10 cellular contexts compared by ENCODE assay signal in the genomic region with DNA sequence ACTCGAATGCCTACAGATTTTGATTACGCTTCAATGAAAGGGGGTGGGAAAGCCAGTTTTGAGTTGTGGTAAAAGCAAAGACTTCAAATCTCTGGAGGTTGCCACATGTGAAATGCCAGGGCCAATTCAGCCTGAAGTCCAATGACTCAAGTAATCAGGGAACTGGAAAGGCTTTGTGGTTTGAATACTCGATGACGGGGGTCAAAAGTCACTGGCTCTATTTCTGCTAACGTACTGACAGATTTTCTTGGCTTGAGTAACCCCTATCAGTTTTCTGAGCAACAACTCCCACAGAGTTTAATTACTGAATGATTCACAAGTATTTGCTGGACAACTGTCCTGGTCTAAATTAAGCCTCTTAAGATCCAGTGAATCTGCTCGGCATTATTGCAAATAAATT.
A peak's percentile ranks its signal among the peaks of the same experiment; 100 is the strongest.
DNase-seq lines count a peak whose midpoint lies in the region; TF ChIP-seq lines count a peak whose summit lies in the region.
"Had no signal": no experiment of that assay in that cellular context is flagged by ENCODE, and none has a peak within 500 bp of the region (broad histone marks: within the 10 kb centered on the region; RNA-seq: fewer than 3 reads in every experiment).

No MANE protein-coding gene starts in this region.

- no peaks in the 10 kb centered on the region for H3K27me3 Mint-ChIP-seq in endothelial cell (ENCODE audit: unreplicated experiment)
- no peaks in the 10 kb centered on the region for H3K27me3 Mint-ChIP-seq in nephron progenitor cell (ENCODE audit: low read depth, poor library complexity)

- H3K4me1 Mint-ChIP-seq in endothelial cell (ENCODE audit: unreplicated experiment) = peaks cover 23% of the 10 kb centered on the region
- peaks cover 41% of the 10 kb centered on the region for H3K4me1 Mint-ChIP-seq in nephron progenitor cell

- H3K4me1 ChIP-seq in esophagus squamous epithelium = peaks cover 0 to 7% (median 2%) of the 10 kb centered on the region in 3 donors

- H3K36me3 ChIP-seq in esophagus squamous epithelium = peaks cover 0 to 78% (median 0%) of the 10 kb centered on the region in 3 donors
- H3K36me3 ChIP-seq: WERI-Rb-1 had no signal

- intact Hi-C loops in esophagus squamous epithelium (cut with DNase I) = no loop called here

- TF ChIP-seq CTCF in endothelial cell (IDR thresholded peaks at IDR 0.05; ENCODE audit: unreplicated experiment) (no peak), nephron progenitor cell (IDR thresholded peaks at IDR 0.05) (no peak), GM10266 (IDR thresholded peaks at IDR 0.05; ENCODE audit: control insufficient read depth, insufficient read depth, low read depth, missing control alignments) (no peak), esophagus squamous epithelium (IDR thresholded peaks at IDR 0.05) (no peak)

- no peaks in the 10 kb centered on the region for H3K9me3 ChIP-seq in esophagus squamous epithelium

- TF ChIP-seq POLR2A in esophagus squamous epithelium (IDR thresholded peaks at IDR 0.05) = no peak

- peak overlapping the region in 1 of 4 donors; percentile 13 for H3K27ac ChIP-seq in esophagus squamous epithelium
- H3K27ac ChIP-seq: WERI-Rb-1 had no signal

- H3K4me3 ChIP-seq in esophagus squamous epithelium = no peak overlapping the region

- H3K4me3 Mint-ChIP-seq in endothelial cell (ENCODE audit: unreplicated experiment) (no peak overlapping the region), nephron progenitor cell (peak overlapping the region; percentile 31)

- WGBS in esophagus squamous epithelium, 2 donors = 64 to 81% methylated on average over 6 of the region's 6 CpGs

- H3K27me3 ChIP-seq in esophagus squamous epithelium = no peaks in the 10 kb centered on the region

- DNase-seq in CD1c-positive myeloid dendritic cell (ENCODE audit: extremely low spot score) (peak; percentile 33), NCI-H226 (peak; percentile 62), endothelial cell (ENCODE audit: low spot score) (no peak), nephron progenitor cell (peak; percentile 17), NCI-H1105 (lab: John Stamatoyannopoulos, UW) (no peak), NCI-H2081 treated with DMSO at 0.1 percent for 48 hours (lab: John Stamatoyannopoulos, UW) (no peak), GM10266 (ENCODE audit: extremely low spot score) (no peak), esophagus squamous epithelium (lab: John Stamatoyannopoulos, UW) (no peak)
- DNase-seq: NCI-H2029 treated with DMSO at 0.1 percent for 48 hours, WERI-Rb-1 had no signal

- H3K27ac Mint-ChIP-seq in endothelial cell (ENCODE audit: unreplicated experiment) = peak overlapping the region; percentile 2
- peak overlapping the region; percentile 82 for H3K27ac Mint-ChIP-seq in nephron progenitor cell

- H3K36me3 Mint-ChIP-seq in endothelial cell (ENCODE audit: low read depth, unreplicated experiment) (peaks cover 37% of the 10 kb centered on the region), nephron progenitor cell (ENCODE audit: low read depth) (peaks cover 28% of the 10 kb centered on the region)

- H3K9me3 Mint-ChIP-seq in endothelial cell (ENCODE audit: unreplicated experiment) (no peaks in the 10 kb centered on the region), nephron progenitor cell (no peaks in the 10 kb centered on the region)

Comparison
In these comparisons a context has a peak if more than half of its experiments do, and no peak if none do; other contexts are left out.
1. DNase-seq: peak in CD1c-positive myeloid dendritic cell (single experiment), NCI-H226 (single experiment) and nephron progenitor cell (single experiment); none in endothelial cell (single experiment), NCI-H1105 (single experiment), NCI-H2081 treated with DMSO at 0.1 percent for 48 hours (single experiment), GM10266 (single experiment) and esophagus squamous epithelium (single experiment).